In the genomic region with DNA sequence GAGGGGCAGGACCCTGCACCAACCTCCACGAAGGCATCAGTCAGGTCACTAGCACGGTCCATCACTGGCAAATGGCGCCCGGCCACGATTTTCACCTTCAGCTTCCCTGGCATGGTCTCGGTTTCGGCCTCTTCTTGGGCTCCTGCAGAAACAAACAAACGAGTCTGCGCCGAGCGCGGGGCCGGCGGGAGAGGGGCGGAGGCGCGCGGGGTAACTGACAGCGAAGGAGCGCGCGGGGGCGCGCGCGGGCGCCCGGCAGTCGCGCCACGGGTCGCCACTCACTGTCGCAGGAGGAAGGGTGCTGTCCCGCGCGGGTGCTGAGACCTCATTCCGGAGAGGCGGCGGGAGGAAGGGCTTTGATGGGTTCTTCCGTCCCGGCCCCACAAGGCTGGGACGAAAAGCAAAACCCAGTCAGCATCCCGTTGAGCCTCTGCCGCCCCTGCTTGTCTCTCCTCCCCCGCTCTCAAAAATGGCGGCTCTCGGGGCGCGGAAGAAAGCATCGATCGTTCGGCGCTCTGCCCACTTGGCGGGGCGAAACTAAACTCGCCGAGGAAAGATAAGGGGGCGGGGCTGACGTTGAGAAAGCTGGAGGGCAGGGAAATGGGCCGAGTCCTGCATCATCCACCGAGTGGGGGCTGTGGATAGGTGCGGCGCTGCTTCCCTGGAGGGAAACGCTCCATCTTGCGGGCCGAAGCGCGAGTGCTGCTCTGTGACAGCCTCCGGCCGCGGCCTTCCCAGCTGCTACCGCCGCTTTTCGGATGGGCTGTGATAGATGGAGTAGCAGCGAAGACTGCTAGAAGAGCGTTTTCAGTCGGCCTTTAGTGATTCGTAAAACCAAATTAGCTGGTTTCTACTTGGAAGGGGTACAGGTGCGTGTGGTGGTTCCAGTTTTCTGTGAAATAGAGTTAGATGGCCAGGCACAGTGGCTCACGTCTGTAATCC, we compare ENCODE assay signal across 1 cellular context.
TF ChIP-seq lines count a peak whose summit lies in the region.

A gene with protein sequence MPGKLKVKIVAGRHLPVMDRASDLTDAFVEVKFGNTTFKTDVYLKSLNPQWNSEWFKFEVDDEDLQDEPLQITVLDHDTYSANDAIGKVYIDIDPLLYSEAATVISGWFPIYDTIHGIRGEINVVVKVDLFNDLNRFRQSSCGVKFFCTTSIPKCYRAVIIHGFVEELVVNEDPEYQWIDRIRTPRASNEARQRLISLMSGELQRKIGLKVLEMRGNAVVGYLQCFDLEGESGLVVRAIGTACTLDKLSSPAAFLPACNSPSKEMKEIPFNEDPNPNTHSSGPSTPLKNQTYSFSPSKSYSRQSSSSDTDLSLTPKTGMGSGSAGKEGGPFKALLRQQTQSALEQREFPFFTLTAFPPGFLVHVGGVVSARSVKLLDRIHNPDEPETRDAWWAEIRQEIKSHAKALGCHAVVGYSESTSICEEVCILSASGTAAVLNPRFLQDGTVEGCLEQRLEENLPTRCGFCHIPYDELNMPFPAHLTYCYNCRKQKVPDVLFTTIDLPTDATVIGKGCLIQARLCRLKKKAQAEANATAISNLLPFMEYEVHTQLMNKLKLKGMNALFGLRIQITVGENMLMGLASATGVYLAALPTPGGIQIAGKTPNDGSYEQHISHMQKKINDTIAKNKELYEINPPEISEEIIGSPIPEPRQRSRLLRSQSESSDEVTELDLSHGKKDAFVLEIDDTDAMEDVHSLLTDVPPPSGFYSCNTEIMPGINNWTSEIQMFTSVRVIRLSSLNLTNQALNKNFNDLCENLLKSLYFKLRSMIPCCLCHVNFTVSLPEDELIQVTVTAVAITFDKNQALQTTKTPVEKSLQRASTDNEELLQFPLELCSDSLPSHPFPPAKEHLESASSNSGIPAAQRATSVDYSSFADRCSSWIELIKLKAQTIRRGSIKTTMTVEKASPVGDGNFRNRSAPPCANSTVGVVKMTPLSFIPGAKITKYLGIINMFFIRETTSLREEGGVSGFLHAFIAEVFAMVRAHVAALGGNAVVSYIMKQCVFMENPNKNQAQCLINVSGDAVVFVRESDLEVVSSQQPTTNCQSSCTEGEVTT (minus strand): TSS at position 505 of the 942 bp plus-strand sequence. CDS start 392 bp downstream, at position 113.

TF ChIP-seq in HEK293, 187 proteins besides CTCF, POLR2A, EP300 and RAD21 (continued from another document and continues in another):
- TF ChIP-seq, protein P1, sequence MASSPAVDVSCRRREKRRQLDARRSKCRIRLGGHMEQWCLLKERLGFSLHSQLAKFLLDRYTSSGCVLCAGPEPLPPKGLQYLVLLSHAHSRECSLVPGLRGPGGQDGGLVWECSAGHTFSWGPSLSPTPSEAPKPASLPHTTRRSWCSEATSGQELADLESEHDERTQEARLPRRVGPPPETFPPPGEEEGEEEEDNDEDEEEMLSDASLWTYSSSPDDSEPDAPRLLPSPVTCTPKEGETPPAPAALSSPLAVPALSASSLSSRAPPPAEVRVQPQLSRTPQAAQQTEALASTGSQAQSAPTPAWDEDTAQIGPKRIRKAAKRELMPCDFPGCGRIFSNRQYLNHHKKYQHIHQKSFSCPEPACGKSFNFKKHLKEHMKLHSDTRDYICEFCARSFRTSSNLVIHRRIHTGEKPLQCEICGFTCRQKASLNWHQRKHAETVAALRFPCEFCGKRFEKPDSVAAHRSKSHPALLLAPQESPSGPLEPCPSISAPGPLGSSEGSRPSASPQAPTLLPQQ (tag by site-specific recombination; IDR thresholded peaks at IDR 0.05), result peak; percentile 85
- no peak; the same call in 1 of the 2 replicates for TF ChIP-seq GLI4 (tag by site-specific recombination; IDR thresholded peaks at IDR 0.05)
- TF ChIP-seq SP7 (tag by site-specific recombination; IDR thresholded peaks at IDR 0.05), result peak; percentile 89
- TF ChIP-seq SCRT2 (tag by site-specific recombination; IDR thresholded peaks at IDR 0.05), result peak; percentile 90
- peak; percentile 80; the same call in 1 of the 2 replicates for TF ChIP-seq ZFP69B (tag by site-specific recombination; IDR thresholded peaks at IDR 0.05)
- TF ChIP-seq ZBTB20 (tag by site-specific recombination; IDR thresholded peaks at IDR 0.05), result peak; percentile 65; the same call in 1 of the 2 replicates
- peak; percentile 76 for TF ChIP-seq PBX3 (CRISPR knock-in tag; IDR thresholded peaks at IDR 0.05)
- TF ChIP-seq GFI1B (tag by site-specific recombination; IDR thresholded peaks at IDR 0.05), result no peak
- TF ChIP-seq PRDM1 (tag by site-specific recombination; IDR thresholded peaks at IDR 0.05), result peak; percentile 80
- no peak for TF ChIP-seq ZNF138 (tag by site-specific recombination; IDR thresholded peaks at IDR 0.05; ENCODE audit: borderline replicate concordance)
- peak; percentile 90 for TF ChIP-seq KLF8 (tag by site-specific recombination; IDR thresholded peaks at IDR 0.05)
- TF ChIP-seq KLF7 (tag by site-specific recombination; IDR thresholded peaks at IDR 0.05; ENCODE audit: borderline replicate concordance), result peak; percentile 79; the same call in 1 of the 2 replicates
- peak; percentile 29 for TF ChIP-seq ZSCAN30 (tag by site-specific recombination; IDR thresholded peaks at IDR 0.05)
- TF ChIP-seq, protein P2, sequence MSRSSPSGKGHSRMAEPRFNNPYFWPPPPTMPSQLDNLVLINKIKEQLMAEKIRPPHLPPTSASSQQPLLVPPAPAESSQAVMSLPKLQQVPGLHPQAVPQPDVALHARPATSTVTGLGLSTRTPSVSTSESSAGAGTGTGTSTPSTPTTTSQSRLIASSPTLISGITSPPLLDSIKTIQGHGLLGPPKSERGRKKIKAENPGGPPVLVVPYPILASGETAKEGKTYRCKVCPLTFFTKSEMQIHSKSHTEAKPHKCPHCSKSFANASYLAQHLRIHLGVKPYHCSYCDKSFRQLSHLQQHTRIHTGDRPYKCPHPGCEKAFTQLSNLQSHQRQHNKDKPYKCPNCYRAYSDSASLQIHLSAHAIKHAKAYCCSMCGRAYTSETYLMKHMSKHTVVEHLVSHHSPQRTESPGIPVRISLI (tag by site-specific recombination; IDR thresholded peaks at IDR 0.05), result no peak
- TF ChIP-seq, protein P3, sequence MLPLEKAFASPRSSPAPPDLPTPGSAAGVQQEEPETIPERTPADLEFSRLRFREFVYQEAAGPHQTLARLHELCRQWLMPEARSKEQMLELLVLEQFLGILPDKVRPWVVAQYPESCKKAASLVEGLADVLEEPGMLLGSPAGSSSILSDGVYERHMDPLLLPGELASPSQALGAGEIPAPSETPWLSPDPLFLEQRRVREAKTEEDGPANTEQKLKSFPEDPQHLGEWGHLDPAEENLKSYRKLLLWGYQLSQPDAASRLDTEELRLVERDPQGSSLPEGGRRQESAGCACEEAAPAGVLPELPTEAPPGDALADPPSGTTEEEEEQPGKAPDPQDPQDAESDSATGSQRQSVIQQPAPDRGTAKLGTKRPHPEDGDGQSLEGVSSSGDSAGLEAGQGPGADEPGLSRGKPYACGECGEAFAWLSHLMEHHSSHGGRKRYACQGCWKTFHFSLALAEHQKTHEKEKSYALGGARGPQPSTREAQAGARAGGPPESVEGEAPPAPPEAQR (tag by site-specific recombination; IDR thresholded peaks at IDR 0.05), result 0 out of 2 replicates have a peak, but pooled peaks have one; percentile 53
- no peak for TF ChIP-seq PRDM2 (tag by site-specific recombination; IDR thresholded peaks at IDR 0.05; ENCODE audit: borderline replicate concordance)
- TF ChIP-seq KLF10 (tag by site-specific recombination; IDR thresholded peaks at IDR 0.05), result peak; percentile 79
- TF ChIP-seq ZNF621 (tag by site-specific recombination; IDR thresholded peaks at IDR 0.05), result no peak
- TF ChIP-seq SCRT1 (tag by site-specific recombination; IDR thresholded peaks at IDR 0.05; ENCODE audit: borderline replicate concordance), result peak; percentile 69; the same call in 1 of the 2 replicates
- TF ChIP-seq ZNF140 (tag by site-specific recombination; IDR thresholded peaks at IDR 0.05), result 0 out of 2 replicates have a peak, but pooled peaks have one; percentile 11
- TF ChIP-seq ZNF292 (tag by site-specific recombination; IDR thresholded peaks at IDR 0.05; ENCODE audit: borderline replicate concordance, low read depth), result no peak
- peak; percentile 39; the same call in 1 of the 2 replicates for TF ChIP-seq GLIS2 (tag by site-specific recombination; IDR thresholded peaks at IDR 0.05)
- peak; percentile 66; the same call in 1 of the 2 replicates for TF ChIP-seq PRDM4 (tag by site-specific recombination; IDR thresholded peaks at IDR 0.05)
- TF ChIP-seq KLF9 (tag by site-specific recombination; IDR thresholded peaks at IDR 0.05; ENCODE audit: low read depth), result peak; percentile 97
- 0 out of 2 replicates have a peak, but pooled peaks have one; percentile 66 for TF ChIP-seq ZNF580 (tag by site-specific recombination; IDR thresholded peaks at IDR 0.05)
- peak; percentile 70 for TF ChIP-seq ZIC2 (tag by site-specific recombination; IDR thresholded peaks at IDR 0.05)
- TF ChIP-seq ZNF23 (tag by site-specific recombination; IDR thresholded peaks at IDR 0.05; ENCODE audit: borderline replicate concordance), result no peak
- TF ChIP-seq ZNF501 (tag by site-specific recombination; IDR thresholded peaks at IDR 0.05), result peak; percentile 96
- no peak for TF ChIP-seq ZNF768 (tag by site-specific recombination; IDR thresholded peaks at IDR 0.05)
- peak; percentile 91 for TF ChIP-seq ZNF24 (tag by site-specific recombination; IDR thresholded peaks at IDR 0.05)
- TF ChIP-seq SP3 (tag by site-specific recombination; IDR thresholded peaks at IDR 0.05), result peak; percentile 91
- TF ChIP-seq ZNF2 (tag by site-specific recombination; IDR thresholded peaks at IDR 0.05), result peak; percentile 60; the same call in 1 of the 2 replicates
- 0 out of 2 replicates have a peak, but pooled peaks have one; percentile 9 for TF ChIP-seq ZNF664 (tag by site-specific recombination; IDR thresholded peaks at IDR 0.05)
- TF ChIP-seq ZNF610 (tag by site-specific recombination; IDR thresholded peaks at IDR 0.05; ENCODE audit: borderline replicate concordance), result peak; percentile 88
- TF ChIP-seq ZNF10 (tag by site-specific recombination; IDR thresholded peaks at IDR 0.05), result peak; percentile 75; the same call in 1 of the 2 replicates
- peak; percentile 90 for TF ChIP-seq ZNF561 (tag by site-specific recombination; IDR thresholded peaks at IDR 0.05; ENCODE audit: borderline replicate concordance)
- TF ChIP-seq ZEB2 (tag by site-specific recombination; IDR thresholded peaks at IDR 0.05), result peak; percentile 97
- TF ChIP-seq ZNF391 (tag by site-specific recombination; IDR thresholded peaks at IDR 0.05; ENCODE audit: borderline replicate concordance, low read depth), result peak; percentile 77; the same call in 1 of the 2 replicates
